Comparison of ENCODE assay signal across 18 cellular contexts in genomic region chr10:89074120-89074519, GRCh38.
DNase-seq lines count a peak whose midpoint lies in the region; ATAC-seq and TF ChIP-seq lines count a peak whose summit lies in the region.
"Had no signal": no experiment of that assay in that cellular context is flagged by ENCODE, and none has a peak within 500 bp of the region (broad histone marks: within the 10 kb centered on the region; RNA-seq: fewer than 3 reads in every experiment).

No MANE protein-coding gene starts in this region.

- H4K8ac ChIP-seq in trophoblast cell (ENCODE audit: low read depth, low read length), result no peak overlapping the region

- H4K91ac ChIP-seq in trophoblast cell (ENCODE audit: low read depth, low read length), result no peak overlapping the region

- H2BK12ac ChIP-seq in trophoblast cell (ENCODE audit: low read length), result no peak overlapping the region

- no peak overlapping the region for H3K18ac ChIP-seq in trophoblast cell (ENCODE audit: low read length)

- dilution Hi-C loops in mammary epithelial cell (cut with HindIII; ENCODE audit: low sequenced_read_pairs), result no loop called here

- H3K4me3 ChIP-seq in mammary epithelial cell (replicated peaks in 1 of 3; ENCODE audit: insufficient read depth in 1 of 3, low read depth in 2 of 3, low read length in 3 of 3), result no peak overlapping the region
- no peak overlapping the region for H3K4me3 ChIP-seq in fibroblast of mammary gland (ENCODE audit: control insufficient read depth, low read depth, low read length)
- peak overlapping the region; percentile 12 for H3K4me3 ChIP-seq in osteoblast (ENCODE audit: insufficient read depth, low read length)
- no peak overlapping the region for H3K4me3 ChIP-seq in trophoblast cell (ENCODE audit: low read depth, low read length)
- H3K4me3 ChIP-seq: A549, right lobe of liver had no signal

- H4K20me1 ChIP-seq in mammary epithelial cell (ENCODE audit: insufficient read depth, low read length) (no peaks in the 10 kb centered on the region), osteoblast (ENCODE audit: insufficient read depth, low read length) (no peaks in the 10 kb centered on the region)

- no peak overlapping the region for H3K14ac ChIP-seq in trophoblast cell (ENCODE audit: low read length)

- H3K79me1 ChIP-seq in trophoblast cell (ENCODE audit: low read length), result no peaks in the 10 kb centered on the region

- H3K9me3 Mint-ChIP-seq in MCF 10A (ENCODE audit: unreplicated experiment) (no peaks in the 10 kb centered on the region), mesothelial cell of epicardium (no peaks in the 10 kb centered on the region)
- H3K9me3 Mint-ChIP-seq: activated B cell treated with CpG ODN at 0.5 μM for 24 hours; naive thymus-derived CD8-positive, alpha-beta T cell; stimulated activated naive CD8-positive, alpha-beta T cell treated with anti-CD3 and anti-CD28 coated beads, Interleukin-15, Interleukin-2, amounts not matched to agents 100 ng/mL and 50 ng/mL, for 24 hours had no signal

- H4K12ac ChIP-seq in trophoblast cell (ENCODE audit: low read depth, low read length), result no peak overlapping the region

- no peak overlapping the region for H3K27ac ChIP-seq in mammary epithelial cell (ENCODE audit: insufficient read depth, low read depth, low read length)
- H3K27ac ChIP-seq in osteoblast (ENCODE audit: low read depth, low read length), result peak overlapping the region; percentile 6
- H3K27ac ChIP-seq in trophoblast cell (ENCODE audit: low read depth, low read length), result no peak overlapping the region
- H3K27ac ChIP-seq: A549, right lobe of liver had no signal

- H3K27ac Mint-ChIP-seq in MCF 10A (ENCODE audit: low read depth, unreplicated experiment) (peak overlapping the region; percentile 61), mesothelial cell of epicardium (no peak overlapping the region)
- H3K27ac Mint-ChIP-seq: activated B cell treated with CpG ODN at 0.5 μM for 24 hours; naive thymus-derived CD8-positive, alpha-beta T cell; stimulated activated naive CD8-positive, alpha-beta T cell treated with anti-CD3 and anti-CD28 coated beads, Interleukin-15, Interleukin-2, amounts not matched to agents 100 ng/mL and 50 ng/mL, for 24 hours had no signal

- H3K36me3 Mint-ChIP-seq in MCF 10A (ENCODE audit: insufficient read depth, unreplicated experiment) (no peaks in the 10 kb centered on the region), mesothelial cell of epicardium (no peaks in the 10 kb centered on the region)
- H3K36me3 Mint-ChIP-seq: naive thymus-derived CD8-positive, alpha-beta T cell had no signal

- BruUV-seq in MCF 10A (replicated peaks; lab: Mats Ljungman, UMichigan) (no TSS peak), mammary epithelial cell (replicated peaks; lab: Mats Ljungman, UMichigan) (no TSS peak)

- H3K9me3 ChIP-seq in mammary epithelial cell (replicated peaks; ENCODE audit: insufficient read depth, low read length) (no peaks in the 10 kb centered on the region), osteoblast (ENCODE audit: low read depth, low read length) (no peaks in the 10 kb centered on the region), trophoblast cell (ENCODE audit: insufficient read depth, low read depth, low read length) (no peaks in the 10 kb centered on the region)
- H3K9me3 ChIP-seq: A549, Caco-2, right lobe of liver had no signal

- H3K4me1 ChIP-seq in mammary epithelial cell (ENCODE audit: insufficient read depth, low read length) (no peaks in the 10 kb centered on the region), osteoblast (ENCODE audit: insufficient read depth, low read length) (peaks cover 17% of the 10 kb centered on the region), trophoblast cell (ENCODE audit: control insufficient read depth in 1 of 2, insufficient read depth in 2 of 2, low read length in 2 of 2) (no peaks in the 10 kb centered on the region)
- H3K4me1 ChIP-seq: A549, Caco-2, right lobe of liver had no signal

- H3K4me2 ChIP-seq in mammary epithelial cell (ENCODE audit: insufficient read depth, low read depth, low read length) (no peak overlapping the region), osteoblast (ENCODE audit: insufficient read depth, low read length) (peak overlapping the region; percentile 60), trophoblast cell (ENCODE audit: low read length) (no peak overlapping the region)
- H3K4me2 ChIP-seq: A549 had no signal

- peaks cover 12% of the 10 kb centered on the region for H3K4me1 Mint-ChIP-seq in MCF 10A (ENCODE audit: insufficient read depth, unreplicated experiment)
- H3K4me1 Mint-ChIP-seq in mesothelial cell of epicardium, result peaks cover 12% of the 10 kb centered on the region

- H3K27me3 Mint-ChIP-seq in MCF 10A (ENCODE audit: insufficient read depth, unreplicated experiment) (no peaks in the 10 kb centered on the region), mesothelial cell of epicardium (ENCODE audit: low read depth) (peaks cover 22% of the 10 kb centered on the region)

- no peak overlapping the region for H3K23ac ChIP-seq in trophoblast cell (ENCODE audit: low read length)

- no peak overlapping the region for H2BK5ac ChIP-seq in trophoblast cell (ENCODE audit: low read depth, low read length, poor library complexity)

- intact Hi-C loops in MCF 10A (cut with micrococcal nuclease), result no loop called here
- intact Hi-C loops in mammary epithelial cell (cut with micrococcal nuclease), result no loop called here

- H3K4me3 Mint-ChIP-seq in MCF 10A (ENCODE audit: unreplicated experiment) (no peak overlapping the region), mesothelial cell of epicardium (no peak overlapping the region)
- H3K4me3 Mint-ChIP-seq: activated B cell treated with CpG ODN at 0.5 μM for 24 hours; naive thymus-derived CD8-positive, alpha-beta T cell; stimulated activated naive CD8-positive, alpha-beta T cell treated with anti-CD3 and anti-CD28 coated beads, Interleukin-15, Interleukin-2, amounts not matched to agents 100 ng/mL and 50 ng/mL, for 24 hours had no signal

- H3K9ac ChIP-seq in mammary epithelial cell (ENCODE audit: insufficient read depth, low read length) (no peak overlapping the region), trophoblast cell (ENCODE audit: low read length) (no peak overlapping the region)

- CTCF ChIA-PET in MCF 10A (lab: Yijun Ruan, JAX) (interaction anchor here (0.6 to 1.7 kb wide), 3 partner anchors 10 to 443 kb away, joined by 4 to 6 read pairs (median 4); no protein-coding TSS in a partner anchor), mammary epithelial cell (lab: Charles Lee; ENCODE audit: low non-redundant PET) (no interaction called here)

- ATAC-seq in HG02970 (IDR thresholded peaks at IDR 0.05; ENCODE audit: low FRiP score, unreplicated experiment), result no peak
- ATAC-seq: A549; naive thymus-derived CD8-positive, alpha-beta T cell; PC-3 had no signal

- H2AFZ ChIP-seq in mammary epithelial cell (ENCODE audit: low read depth, low read length), result no peak overlapping the region
- H2AFZ ChIP-seq in osteoblast (ENCODE audit: low read length), result no peak overlapping the region
- no peak overlapping the region for H2AFZ ChIP-seq in trophoblast cell (ENCODE audit: insufficient read depth, low read length, poor library complexity)

- no peak overlapping the region for H3K4ac ChIP-seq in trophoblast cell (ENCODE audit: low read depth, low read length)

- in situ Hi-C loops in mammary epithelial cell (cut with MboI; ENCODE audit: low sequenced_read_pairs in 2 of 2), result no loop called here

- H3K36me3 ChIP-seq in mammary epithelial cell (ENCODE audit: insufficient read depth, low read length) (no peaks in the 10 kb centered on the region), osteoblast (ENCODE audit: insufficient read depth, low read length) (no peaks in the 10 kb centered on the region), trophoblast cell (ENCODE audit: control insufficient read depth in 1 of 2, insufficient read depth in 2 of 2, low read length in 2 of 2) (no peaks in the 10 kb centered on the region)
- H3K36me3 ChIP-seq: right lobe of liver had no signal

- H3K27me3 ChIP-seq in mammary epithelial cell (ENCODE audit: insufficient read depth, low read length), result no peaks in the 10 kb centered on the region
- H3K27me3 ChIP-seq in osteoblast (ENCODE audit: insufficient read depth, low read length), result no peaks in the 10 kb centered on the region
- no peaks in the 10 kb centered on the region for H3K27me3 ChIP-seq in trophoblast cell (ENCODE audit: insufficient read depth, low read length)
- H3K27me3 ChIP-seq: right lobe of liver had no signal

- 13% methylated on average over 3 of the region's 3 CpGs for WGBS in mammary epithelial cell (ENCODE audit: low coverage, missing lambda C conversion rate)
- no CpG with 5 or more reads among the region's 3 CpGs for WGBS in trophoblast cell (ENCODE audit: extremely low coverage, insufficient coverage, insufficient read length)

- POLR2A ChIA-PET in MCF 10A (lab: Yijun Ruan, JAX), result interaction anchor here (1.2 kb wide), 1 partner anchor 32 kb away, joined by 4 read pairs; no protein-coding TSS in a partner anchor

- no peak overlapping the region for H2BK120ac ChIP-seq in trophoblast cell (ENCODE audit: insufficient read depth, low read length, poor library complexity)

- DNase-seq in MCF 10A (ENCODE audit: unreplicated experiment) (no peak), mammary epithelial cell (no peak), fibroblast of mammary gland (ENCODE audit: low read depth) (peak; percentile 59), osteoblast (ENCODE audit: insufficient read length, low spot score, missing footprints) (no peak), GM03348 (ENCODE audit: low spot score) (no peak), mesothelial cell of epicardium (ENCODE audit: low spot score in 2 of 2, unreplicated experiment in 2 of 2) (no peak), trophoblast cell (no peak)
- DNase-seq: activated B cell treated with CpG ODN at 0.5 μM for 24 hours; activated CD8-positive, alpha-beta memory T cell treated with anti-CD3 and anti-CD28 coated beads, Interleukin-2, amount 50 U/mL, for 48 hours; Caco-2; islet precursor cell; naive thymus-derived CD8-positive, alpha-beta T cell; NCI-H446; PC-3 had no signal

- no peak for TF ChIP-seq CTCF in MCF 10A (IDR thresholded peaks at IDR 0.05; ENCODE audit: unreplicated experiment)
- TF ChIP-seq CTCF in mammary epithelial cell (conservative IDR thresholded peaks at IDR 0.05 in 1 of 2, IDR thresholded peaks at IDR 0.05 in 1 of 2; ENCODE audit: extremely low read depth in 1 of 2, insufficient read depth in 1 of 2, low read depth in 1 of 2, low read length in 2 of 2), result no peak
- no peak for TF ChIP-seq CTCF in fibroblast of mammary gland (conservative IDR thresholded peaks at IDR 0.05; ENCODE audit: control insufficient read depth, insufficient read depth, low read depth, low read length)
- no peak for TF ChIP-seq CTCF in osteoblast (IDR thresholded peaks at IDR 0.05; ENCODE audit: extremely low read depth, low read depth, low read length)
- no peak for TF ChIP-seq CTCF in mesothelial cell of epicardium (IDR thresholded peaks at IDR 0.05; ENCODE audit: unreplicated experiment)

- no peak overlapping the region for H2AK5ac ChIP-seq in trophoblast cell (ENCODE audit: low read length)

- H3K79me2 ChIP-seq in mammary epithelial cell (ENCODE audit: insufficient read depth, low read length) (no peaks in the 10 kb centered on the region), osteoblast (ENCODE audit: insufficient read depth, low read length) (no peaks in the 10 kb centered on the region), trophoblast cell (ENCODE audit: control insufficient read depth, insufficient read depth, low read length, poor library complexity) (no peaks in the 10 kb centered on the region)
